8 cellular contexts compared by ENCODE assay signal in the genomic region with DNA sequence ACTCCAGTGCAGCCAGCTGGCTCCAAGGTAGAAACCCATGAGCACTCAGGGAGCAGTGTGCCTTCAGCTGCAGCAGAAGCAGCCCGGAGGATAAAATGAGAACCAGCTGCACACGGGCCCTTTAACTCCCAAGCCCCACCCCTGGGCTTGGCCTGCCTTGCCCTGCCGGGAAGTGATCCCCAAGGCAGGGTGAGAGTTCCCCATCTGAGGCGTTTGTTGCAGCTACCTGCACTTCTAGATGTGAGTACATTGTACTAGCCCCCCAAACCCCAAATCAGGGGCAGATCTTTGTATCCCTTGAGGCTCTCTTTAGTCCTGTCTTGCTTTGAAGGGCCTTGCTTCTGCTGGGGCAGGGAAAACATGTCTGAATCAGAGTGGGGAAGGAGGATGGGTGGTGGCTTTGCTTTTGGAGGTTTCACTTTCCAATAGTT. TPM values are rescaled to one million over a fixed set of nuclear protein-coding genes. Genes with fewer than 3 reads are reported as not detected.
DNase-seq lines count a peak whose midpoint lies in the region; ATAC-seq, FAIRE-seq and TF ChIP-seq lines count a peak whose summit lies in the region.

TSS of gene MVP (plus strand) at position 192 of the 431 bp plus-strand sequence. CDS start 10,088 bp downstream, outside the sequence.

- H3K27ac Mint-ChIP-seq in Calu3 (ENCODE audit: unreplicated experiment): peak within 1 kb of the TSS; percentile 95
- peak within 1 kb of the TSS; percentile 1 for H3K27ac Mint-ChIP-seq in MCF 10A (ENCODE audit: low read depth, unreplicated experiment)

- DNase-seq in Calu3 (peak; percentile 69), HT1080 (ENCODE audit: low read depth) (peak; percentile 60), MCF 10A (ENCODE audit: unreplicated experiment) (peak; percentile 79), kidney (peak; percentile 91)
- peak; percentile 74 for DNase-seq in stimulated activated CD4-positive, alpha-beta T cell treated with anti-CD3 and anti-CD28 coated beads, Interleukin-15, amount 100 ng/mL, for 24 hours

- H3K4me1 Mint-ChIP-seq in Calu3 (ENCODE audit: low read depth, unreplicated experiment) (peaks cover 38% of the 10 kb centered on the region), MCF 10A (ENCODE audit: insufficient read depth, unreplicated experiment) (peaks cover 27% of the 10 kb centered on the region)

- no peaks in the 10 kb centered on the region for H3K27me3 ChIP-seq in SU-DHL-6 (ENCODE audit: low read length)

- H3K9ac ChIP-seq in SU-DHL-6 (ENCODE audit: low read length): peak within 1 kb of the TSS; percentile 45
- H3K9ac ChIP-seq in kidney (ENCODE audit: low read length in 2 of 2): peak within 1 kb of the TSS; percentile 20 to 86

- CTCF ChIA-PET in Calu3 (lab: Charles Lee) (interaction anchor here (1.4 to 3.8 kb wide), 4 partner anchors 16 to 212 kb away, joined by 3 to 19 read pairs (median 4); partner anchors contain the start of gene KIF22), MCF 10A (lab: Yijun Ruan, JAX) (interaction anchor here (0.6 to 6.2 kb wide), 15 partner anchors 9 to 870 kb away, joined by 3 to 52 read pairs (median 3); partner anchors contain the start of genes HIRIP3, INO80E, MAZ and SEZ6L2)

- H3K4me3 Mint-ChIP-seq in Calu3 (ENCODE audit: low read depth, unreplicated experiment) (peak within 1 kb of the TSS; percentile 92), MCF 10A (ENCODE audit: unreplicated experiment) (peak within 1 kb of the TSS; percentile 62)

- H3K9me2 ChIP-seq in SU-DHL-6 (replicated peaks; ENCODE audit: insufficient read depth, low read length): no peaks in the 10 kb centered on the region

- ATAC-seq in GM19395 (IDR thresholded peaks at IDR 0.05; ENCODE audit: unreplicated experiment): no peak
- no peak for ATAC-seq in HG02642 (IDR thresholded peaks at IDR 0.05; ENCODE audit: poor library complexity, unreplicated experiment)

- TF ChIP-seq CTCF in Calu3 (IDR thresholded peaks at IDR 0.05; ENCODE audit: unreplicated experiment) (no peak), SU-DHL-6 (IDR thresholded peaks at IDR 0.05; ENCODE audit: insufficient read depth, low read length, poor library complexity, severe bottlenecking) (no peak), MCF 10A (IDR thresholded peaks at IDR 0.05; ENCODE audit: unreplicated experiment) (no peak), kidney (IDR thresholded peaks at IDR 0.05; ENCODE audit: borderline replicate concordance, extremely low read depth, insufficient read depth) (no peak)

- peaks cover 5% of the 10 kb centered on the region for H3F3A ChIP-seq in SU-DHL-6 (ENCODE audit: insufficient read depth)

- POLR2A ChIA-PET in MCF 10A (lab: Yijun Ruan, JAX): interaction anchor here (0.8 to 7.9 kb wide), 17 partner anchors 8 to 998 kb away, joined by 3 to 120 read pairs (median 10); partner anchors contain the start of genes ALDOA, CDIPT, HIRIP3 and INO80E

- H3K36me3 Mint-ChIP-seq in Calu3 (ENCODE audit: insufficient read depth, unreplicated experiment): peaks cover 88% of the 10 kb centered on the region
- H3K36me3 Mint-ChIP-seq in MCF 10A (ENCODE audit: insufficient read depth, unreplicated experiment): peaks cover 44% of the 10 kb centered on the region

- H3K27ac ChIP-seq in SU-DHL-6 (ENCODE audit: low read depth, low read length) (no peak within 1 kb of the TSS), kidney (ENCODE audit: low read depth in 2 of 2, low read length in 2 of 2) (peak within 1 kb of the TSS; percentile 87 to 90)

- no peak for FAIRE-seq in kidney (lab: Jason Lieb, UNC)

- 0 out of 2 replicates have a peak, but pooled peaks cover 2% of the 10 kb centered on the region for H3K36me3 ChIP-seq in SU-DHL-6 (ENCODE audit: low read length)
- peaks cover 0 to 5% of the 10 kb centered on the region in 2 donors for H3K36me3 ChIP-seq in kidney (ENCODE audit: control insufficient read depth in 1 of 2, insufficient read depth in 2 of 2, low read length in 2 of 2)

- intact Hi-C loops in Calu3 (cut with micrococcal nuclease; ENCODE audit: unreplicated experiment): loop anchor here (2.0 to 10.0 kb wide), 5 partner anchors 29 to 202 kb away; partner anchors contain the start of genes ASPHD1, C16orf92 and CDIPT
- intact Hi-C loops in MCF 10A (cut with micrococcal nuclease): loop anchor here (5.0 kb wide), 3 partner anchors 42 to 202 kb away; partner anchors contain the start of genes C16orf92, CDIPT, HIRIP3 and INO80E
- intact Hi-C loops in kidney (cut with DNase I): no loop called here

- H3K4me3 ChIP-seq in SU-DHL-6 (ENCODE audit: insufficient read depth, low read length, poor library complexity, severe bottlenecking) (peak within 1 kb of the TSS; percentile 48), kidney (ENCODE audit: low read length in 2 of 2) (peak within 1 kb of the TSS; percentile 84 to 86)

- no peaks in the 10 kb centered on the region for H4K20me1 ChIP-seq in SU-DHL-6 (ENCODE audit: low read depth, low read length)

- peaks cover 25 to 31% of the 10 kb centered on the region in 2 donors for H3K4me1 ChIP-seq in kidney (ENCODE audit: control insufficient read depth in 1 of 2, insufficient read depth in 1 of 2, low read depth in 1 of 2, low read length in 2 of 2)

- no TSS peak for BruUV-seq in Calu3 (replicated peaks; lab: Mats Ljungman, UMichigan)
- BruUV-seq in MCF 10A (replicated peaks; lab: Mats Ljungman, UMichigan): no TSS peak

- no peak within 1 kb of the TSS for H2AFZ ChIP-seq in SU-DHL-6 (ENCODE audit: low read depth, low read length, severe bottlenecking)

- H3K79me2 ChIP-seq in SU-DHL-6 (ENCODE audit: insufficient read depth, low read length): peaks cover 21% of the 10 kb centered on the region

- H3K9me3 Mint-ChIP-seq in Calu3 (ENCODE audit: low read depth, unreplicated experiment) (no peaks in the 10 kb centered on the region), MCF 10A (ENCODE audit: unreplicated experiment) (no peaks in the 10 kb centered on the region)

- H3K27me3 Mint-ChIP-seq in Calu3 (ENCODE audit: unreplicated experiment) (peaks cover 2% of the 10 kb centered on the region), MCF 10A (ENCODE audit: insufficient read depth, unreplicated experiment) (no peaks in the 10 kb centered on the region)

- H3K9me3 ChIP-seq in SU-DHL-6 (ENCODE audit: insufficient read depth, low read length) (no peaks in the 10 kb centered on the region), kidney (ENCODE audit: control insufficient read depth in 1 of 2, low read length in 2 of 2) (no peaks in the 10 kb centered on the region)

- peak within 1 kb of the TSS; percentile 55 for H3K4me2 ChIP-seq in SU-DHL-6 (ENCODE audit: low read depth, low read length, poor library complexity, severe bottlenecking)

RNA-seq across cellular contexts. Expression of gene MVP, which starts in this region (rescaled TPM):
- total RNA-seq in Calu3 (2022) (164 and 215 TPM in 2 replicates), MCF 10A (2022) (56.5 and 71.9 TPM in 2 replicates), kidney (271 TPM)
- 96.4 and 101 TPM in 2 replicates for total RNA-seq in HT1080 (2014; rRNA removed; shearing (Covaris generic))
- polyA plus RNA-seq in HT1080 (2015; cell fraction: cytosol; rRNA removed): 62.6 and 63.6 TPM in 2 replicates
- polyA plus RNA-seq in HT1080 (2015; cell fraction: nucleus; rRNA removed): 226 TPM in 2 replicates
- polyA plus RNA-seq in kidney (ENCODE audit: insufficient read depth, low read depth, low replicate concordance): 123 TPM
